Comparison of ENCODE assay signal across 28 cellular contexts in the genomic region with DNA sequence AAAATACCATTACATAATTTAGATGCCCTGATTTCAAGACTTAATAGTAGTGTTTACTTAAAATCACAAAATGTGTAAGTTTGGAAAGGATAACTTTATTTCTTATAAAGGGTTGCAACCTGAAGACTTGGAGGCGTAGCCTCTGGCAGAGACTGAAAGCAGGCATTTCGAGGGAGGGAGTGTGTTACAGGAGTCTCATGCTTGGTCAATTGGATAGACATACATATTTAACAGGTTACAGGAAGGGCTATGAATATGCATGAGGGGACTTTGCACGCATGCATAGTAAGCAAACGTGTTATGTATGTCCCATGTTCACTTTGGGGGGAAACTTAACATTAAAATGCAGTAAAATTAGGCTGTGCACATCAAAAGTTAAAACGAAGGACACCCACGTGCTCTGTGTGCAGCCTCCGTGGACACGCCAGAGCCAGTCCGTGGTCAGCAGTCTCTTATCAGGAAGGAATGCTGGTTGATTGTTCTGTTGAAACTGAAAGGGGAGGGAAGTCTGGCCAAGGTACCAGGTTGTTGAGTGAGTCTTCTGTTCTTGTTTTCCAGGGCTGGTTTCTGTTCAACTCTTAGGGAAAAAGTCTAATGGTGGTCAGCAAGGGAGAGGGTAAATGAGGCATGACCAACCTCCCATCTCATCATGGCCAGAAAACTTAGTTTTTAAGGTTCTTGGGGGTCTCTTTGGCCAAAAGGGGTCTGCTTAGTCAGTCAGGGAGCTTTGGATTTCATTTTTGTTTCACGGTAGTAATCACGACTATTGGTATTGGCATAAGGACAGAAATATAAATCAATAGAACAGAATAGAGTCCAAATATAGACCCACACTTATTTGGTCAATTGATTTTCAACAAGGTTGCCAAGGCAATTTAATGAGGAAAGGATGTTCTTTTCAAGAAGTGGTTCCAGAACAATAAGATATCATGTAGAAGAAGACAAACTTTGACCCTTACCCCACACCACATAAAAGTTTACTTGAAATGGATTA.
DNase-seq lines count a peak whose midpoint lies in the region; ATAC-seq and TF ChIP-seq lines count a peak whose summit lies in the region.
"Had no signal": no experiment of that assay in that cellular context is flagged by ENCODE, and none has a peak within 500 bp of the region (broad histone marks: within the 10 kb centered on the region; RNA-seq: fewer than 3 reads in every experiment).

No MANE protein-coding gene starts in this region.

- H3K4me1 ChIP-seq in left ventricle myocardium inferior (no peaks in the 10 kb centered on the region), upper lobe of left lung (no peaks in the 10 kb centered on the region)
- H3K4me1 ChIP-seq: foreskin keratinocyte, transverse colon had no signal

- DNase-seq in Right ventricle myocardium superior (no peak), left ventricle myocardium inferior (no peak), kidney tubule cell (ENCODE audit: low spot score) (peak; percentile 39), mucosa of gallbladder (ENCODE audit: low spot score) (peak; percentile 75), upper lobe of left lung (peak in 1 of 2 donors; percentile 52)
- DNase-seq in activated naive CD4-positive, alpha-beta T cell treated with Interleukin-2 at 50 U/mL for 16 hours: no peak
- DNase-seq: activated effector memory CD4-positive, alpha-beta T cell treated with anti-CD3 and anti-CD28 coated beads, Interleukin-2, amount 50 U/mL, for 16 hours; brain microvascular endothelial cell; CD4-positive, CD25-positive, alpha-beta regulatory T cell; DMS153; effector memory CD4-positive, alpha-beta T cell; HFFc6; hypothalamus; mesenchymal stem cell; naive thymus-derived CD8-positive, alpha-beta T cell; NCI-H1694 treated with DMSO at 0.1 percent for 48 hours; NCI-H774; RPMI8226; SK-N-SH; stimulated activated naive CD8-positive, alpha-beta T cell treated with anti-CD3 and anti-CD28 coated beads, Interleukin-15, amount 100 ng/mL, for 72 hours; T-helper 17 cell; transverse colon had no signal

- TF ChIP-seq EP300 in upper lobe of left lung (IDR thresholded peaks at IDR 0.05): no peak

- H3K9me3 ChIP-seq in left ventricle myocardium inferior (replicated peaks): peaks cover 26% of the 10 kb centered on the region
- no peaks in the 10 kb centered on the region for H3K9me3 ChIP-seq in upper lobe of left lung
- H3K9me3 ChIP-seq: transverse colon had no signal

- 57 to 78% methylated on average over 10 to 11 of the region's 11 CpGs for WGBS in upper lobe of left lung, 2 donors

- TF ChIP-seq POLR2A in upper lobe of left lung (IDR thresholded peaks at IDR 0.05): no peak

- ATAC-seq in Right ventricle myocardium superior (ENCODE audit: poor library complexity) (peak; percentile 62), upper lobe of left lung (ENCODE audit: low FRiP score in 2 of 2) (peak; percentile 23 to 62), GM21529 (IDR thresholded peaks at IDR 0.05; ENCODE audit: unreplicated experiment) (no peak), HG03139 (IDR thresholded peaks at IDR 0.05; ENCODE audit: unreplicated experiment) (no peak)
- ATAC-seq: esophagus mucosa; naive thymus-derived CD8-positive, alpha-beta T cell; stimulated activated naive CD8-positive, alpha-beta T cell treated with anti-CD3 and anti-CD28 coated beads, Interleukin-15, amount 100 ng/mL, for 72 hours; T-helper 17 cell had no signal

- intact Hi-C loops in Right ventricle myocardium superior (cut with DNase I) (no loop called here), left ventricle myocardium inferior (cut with micrococcal nuclease) (no loop called here)

- H3K4me3 ChIP-seq in left ventricle myocardium inferior (no peak overlapping the region), upper lobe of left lung (peak overlapping the region in 1 of 4 donors; percentile 5)
- H3K4me3 ChIP-seq: transverse colon had no signal

- H3K27me3 ChIP-seq in left ventricle myocardium inferior (ENCODE audit: low read depth) (no peaks in the 10 kb centered on the region), upper lobe of left lung (no peaks in the 10 kb centered on the region)
- H3K27me3 ChIP-seq: brain microvascular endothelial cell, foreskin keratinocyte, transverse colon had no signal

- H3K36me3 ChIP-seq in left ventricle myocardium inferior (no peaks in the 10 kb centered on the region), upper lobe of left lung (no peaks in the 10 kb centered on the region)
- H3K36me3 ChIP-seq: brain microvascular endothelial cell, transverse colon had no signal

- no peak for TF ChIP-seq CTCF in left ventricle myocardium inferior (IDR thresholded peaks at IDR 0.05; ENCODE audit: borderline replicate concordance)
- TF ChIP-seq CTCF in upper lobe of left lung (IDR thresholded peaks at IDR 0.05): no peak

- no peak overlapping the region for H3K27ac ChIP-seq in left ventricle myocardium inferior (replicated peaks)
- no peak overlapping the region for H3K27ac ChIP-seq in upper lobe of left lung
- H3K27ac ChIP-seq: 22Rv1, brain microvascular endothelial cell, foreskin keratinocyte, KMS-11, transverse colon had no signal

Comparison
In these comparisons a context has a peak if more than half of its experiments do, and no peak if none do; other contexts are left out.
1. ATAC-seq: peak in Right ventricle myocardium superior (single experiment) and upper lobe of left lung (2 of 2); none in GM21529 (single experiment) and HG03139 (single experiment).
2. DNase-seq: peak in kidney tubule cell (single experiment) and mucosa of gallbladder (single experiment); none in Right ventricle myocardium superior (single experiment), left ventricle myocardium inferior (single experiment) and activated naive CD4-positive, alpha-beta T cell treated with Interleukin-2 at 50 U/mL for 16 hours (single experiment).